In the genomic region with DNA sequence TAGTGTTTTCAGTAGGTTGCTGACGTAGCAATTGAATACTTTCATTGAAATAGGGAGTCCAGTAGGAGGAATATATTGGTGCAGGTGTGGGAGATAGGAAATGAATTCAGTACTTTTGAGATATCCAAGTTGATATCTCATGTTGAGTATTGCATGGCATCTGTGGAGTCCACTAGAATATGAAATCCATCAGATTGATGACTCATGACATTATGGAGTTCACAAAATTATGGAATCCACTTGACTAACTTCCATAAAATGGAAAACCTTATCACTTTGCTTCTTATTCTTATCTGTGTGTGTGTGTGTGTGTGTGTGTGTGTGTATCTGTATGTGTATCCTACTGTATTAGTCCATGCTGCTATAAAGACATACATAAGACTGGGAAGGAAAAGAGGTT, we compare ENCODE assay signal across 31 cellular contexts.
"Had no signal": no experiment of that assay in that cellular context is flagged by ENCODE, and none has a peak within 500 bp of the region (broad histone marks: within the 10 kb centered on the region; RNA-seq: fewer than 3 reads in every experiment).

No MANE protein-coding gene starts in this region.

- H3K27ac ChIP-seq: ascending aorta, body of pancreas, brain microvascular endothelial cell, breast epithelium, colonic mucosa, WERI-Rb-1 had no signal

- H3K9me3 ChIP-seq: ascending aorta, body of pancreas, breast epithelium, colonic mucosa had no signal

- DNase-seq: activated CD4-positive, alpha-beta T cell treated with anti-CD3 and anti-CD28 coated beads for 1 hour; activated CD4-positive, alpha-beta T cell treated with anti-CD3 and anti-CD28 coated beads for 36 hours; activated CD4-positive, alpha-beta T cell treated with anti-CD3 and anti-CD28 coated beads for 48 hours; activated CD4-positive, alpha-beta T cell treated with anti-CD3 and anti-CD28 coated beads, Interleukin-2, amount 10 ng/mL, durations not matched to agents 7 days and 5 days; activated CD4-positive, alpha-beta T cell treated with anti-CD3 and anti-CD28 coated beads, Interleukin-2, amount 50 U/mL, for 48 hours; activated CD4-positive, CD25-positive, alpha-beta regulatory T cell; activated CD8-positive, alpha-beta memory T cell treated with anti-CD3 and anti-CD28 coated beads, Interleukin-2, amount 50 U/mL, for 4 hours; activated CD8-positive, alpha-beta T cell treated with anti-CD3 and anti-CD28 coated beads for 36 hours; activated effector memory CD4-positive, alpha-beta T cell treated with Interleukin-2 at 50 U/mL for 16 hours; activated gamma-delta T cell; activated naive CD4-positive, alpha-beta T cell treated with anti-CD3 and anti-CD28 coated beads, Interleukin-2, amount 10 ng/mL, durations not matched to agents 7 days and 5 days; activated naive CD4-positive, alpha-beta T cell treated with Interleukin-2 at 50 U/mL for 16 hours; activated naive CD8-positive, alpha-beta T cell treated with anti-CD3 and anti-CD28 coated beads, Interleukin-2, amount 10 ng/mL, durations not matched to agents 7 days and 5 days; activated naive CD8-positive, alpha-beta T cell treated with anti-CD3 and anti-CD28 coated beads, Interleukin-2, amount 50 U/mL, for 24 hours; activated T-cell treated with anti-CD3 and anti-CD28 coated beads for 4 hours; activated T-cell treated with anti-CD3 and anti-CD28 coated beads, Interleukin-2, amount 50 U/mL, for 24 hours; activated T-cell treated with anti-CD3 and anti-CD28 coated beads, Interleukin-2, amount 50 U/mL, for 48 hours; amygdala; anterior cingulate cortex; body of pancreas; brain microvascular endothelial cell; caudate nucleus; cerebellar nuclear complex; colonic mucosa; T-helper 1 cell; T-helper 2 cell; T-helper 9 cell; WERI-Rb-1 had no signal

- ATAC-seq: activated CD4-positive, alpha-beta T cell treated with anti-CD3 and anti-CD28 coated beads for 36 hours; activated CD4-positive, CD25-positive, alpha-beta regulatory T cell treated with anti-CD3 and anti-CD28 coated beads, Interleukin-2, amount 50 U/mL, for 24 hours; activated CD8-positive, alpha-beta T cell treated with anti-CD3 and anti-CD28 coated beads for 36 hours; activated naive CD8-positive, alpha-beta T cell treated with anti-CD3 and anti-CD28 coated beads, Interleukin-2, amount 50 U/mL, for 24 hours; body of pancreas had no signal

- H3K4me3 ChIP-seq: ascending aorta, body of pancreas, breast epithelium, colonic mucosa had no signal

- H3K36me3 ChIP-seq: ascending aorta, brain microvascular endothelial cell, breast epithelium, colonic mucosa, WERI-Rb-1 had no signal

- H3K4me1 ChIP-seq: body of pancreas, breast epithelium, colonic mucosa had no signal

- H3K27me3 ChIP-seq: ascending aorta, body of pancreas, brain microvascular endothelial cell, breast epithelium, colonic mucosa had no signal
